8 cellular contexts compared by ENCODE assay signal in the genomic region with DNA sequence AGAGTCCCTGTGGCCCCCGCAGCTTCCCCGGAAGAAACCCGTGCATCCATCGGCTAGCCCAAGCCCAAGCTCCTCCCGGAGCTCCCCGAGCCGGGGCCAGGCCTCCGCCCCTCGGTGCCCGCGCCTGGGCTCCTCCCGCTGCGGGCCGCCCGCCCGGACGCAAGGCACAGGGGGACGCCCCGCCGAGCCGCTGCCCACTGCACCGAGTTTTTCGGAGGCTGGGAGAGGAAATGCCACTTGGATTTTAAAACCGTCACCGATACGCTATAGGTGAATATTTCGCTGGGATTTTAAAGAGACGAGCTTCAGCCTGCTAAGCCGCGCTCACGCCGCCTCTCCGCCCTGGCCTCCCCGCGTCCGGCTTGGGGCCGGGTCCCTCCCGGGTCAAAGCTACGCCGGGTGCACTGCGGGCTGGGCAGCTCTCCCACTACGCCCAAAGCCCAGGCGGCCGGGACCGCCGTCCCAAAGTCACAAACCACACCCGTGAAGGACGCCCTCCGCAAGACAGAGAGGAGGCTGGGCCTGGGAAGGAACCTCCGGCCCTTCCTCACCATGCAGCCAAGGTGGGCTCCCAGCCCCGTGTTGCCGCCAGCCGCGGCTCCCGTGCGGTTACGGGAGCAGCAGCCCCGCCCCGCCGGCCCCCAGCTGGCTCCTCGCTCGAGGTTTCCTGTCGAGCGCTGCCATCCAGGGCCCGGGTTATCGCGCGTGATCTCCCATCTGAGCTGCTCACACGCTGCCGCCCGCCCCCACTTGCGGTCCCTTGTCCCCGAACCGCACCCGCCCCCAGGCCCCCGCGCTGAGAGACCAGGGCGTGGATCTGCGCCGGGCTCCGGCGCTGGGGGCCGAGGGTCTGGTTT.
DNase-seq lines count a peak whose midpoint lies in the region; ATAC-seq and TF ChIP-seq lines count a peak whose summit lies in the region.

No MANE protein-coding gene starts in this region.

- no peaks in the 10 kb centered on the region for H3K27me3 ChIP-seq in mucosa of stomach (ENCODE audit: control insufficient read depth, insufficient read depth, low read length)

- peak overlapping the region; percentile 99 for H3K9ac ChIP-seq in mucosa of stomach (ENCODE audit: low read length)

- ATAC-seq in HG03108 (IDR thresholded peaks at IDR 0.05; ENCODE audit: unreplicated experiment) = peak; percentile 54

- DNase-seq in ACHN (peak; percentile 64), NOMO-1 (lab: John Stamatoyannopoulos, UW; ENCODE audit: unreplicated experiment in 2 of 2) (peak; percentile 31 to 38), activated T-cell treated with anti-CD3 and anti-CD28 coated beads for 1 hour (ENCODE audit: low read depth) (peak; percentile 70), epithelial cell of proximal tubule (ENCODE audit: low read depth) (no peak)
- peak; percentile 65 to 77 for DNase-seq in stimulated activated CD8-positive, alpha-beta memory T cell treated with anti-CD3 and anti-CD28 coated beads, Interleukin-7, amount 100 ng/mL, for 4 hours (ENCODE audit: low read depth in 2 of 2)

- H3K9me3 ChIP-seq in mucosa of stomach (ENCODE audit: control insufficient read depth, low read length) = no peaks in the 10 kb centered on the region

- H3K36me3 ChIP-seq in mucosa of stomach (ENCODE audit: control insufficient read depth, insufficient read depth, low read length) = no peaks in the 10 kb centered on the region

- TF ChIP-seq CTCF in epithelial cell of proximal tubule (conservative IDR thresholded peaks at IDR 0.05; ENCODE audit: low read depth, low read length) = no peak

- peaks cover 10% of the 10 kb centered on the region for H3K4me1 ChIP-seq in mucosa of stomach (ENCODE audit: control insufficient read depth, insufficient read depth, low read length)

- H3K4me3 ChIP-seq in epithelial cell of proximal tubule (ENCODE audit: low read depth, low read length) (peak overlapping the region; percentile 83), mucosa of stomach (ENCODE audit: low read length) (peak overlapping the region; percentile 98)

- TF ChIP-seq POLR2A in GM18526 (IDR thresholded peaks at IDR 0.05; ENCODE audit: extremely low read depth, insufficient read length) = peak; percentile 7

- in situ Hi-C loops in ACHN (cut with HindIII; ENCODE audit: low pct_ligation_motif_present, low pct_unique_long_range_greater_than_20kb, low sequenced_read_pairs) = no loop called here
